Comparison of ENCODE assay signal across 27 cellular contexts in the genomic region with DNA sequence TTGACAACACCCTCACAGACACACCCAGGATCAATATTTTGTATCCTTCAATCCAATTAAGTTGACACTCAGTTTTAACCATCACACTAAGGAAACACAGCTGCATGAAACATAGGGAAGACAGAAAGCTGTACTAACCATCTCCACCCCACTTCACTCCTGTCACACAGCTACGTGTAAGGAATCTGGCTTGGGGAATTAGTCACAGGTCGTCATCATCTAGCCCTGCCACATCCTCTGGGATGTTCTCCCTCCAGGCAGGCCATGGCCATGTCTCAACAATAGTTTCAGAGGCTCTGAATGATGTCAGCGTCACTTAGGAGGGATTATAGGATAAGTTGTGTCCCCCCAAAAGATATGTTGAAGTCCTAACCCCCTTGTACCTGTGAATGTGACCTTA. TPM values are rescaled to one million over a fixed set of nuclear protein-coding genes. Genes with fewer than 3 reads are reported as not detected.
A peak's percentile ranks its signal among the peaks of the same experiment; 100 is the strongest.
DNase-seq lines count a peak whose midpoint lies in the region; ATAC-seq, FAIRE-seq and TF ChIP-seq lines count a peak whose summit lies in the region.
"Had no signal": no experiment of that assay in that cellular context is flagged by ENCODE, and none has a peak within 500 bp of the region (broad histone marks: within the 10 kb centered on the region; RNA-seq: fewer than 3 reads in every experiment).

No MANE protein-coding gene starts in this region.

- H3K27me3 ChIP-seq in IMR-90 (ENCODE audit: control insufficient read depth, insufficient read depth, low read length) (no peaks in the 10 kb centered on the region), astrocyte (ENCODE audit: insufficient read depth, low read length) (no peaks in the 10 kb centered on the region), Peyer's patch (no peaks in the 10 kb centered on the region)
- H3K27me3 ChIP-seq: SJSA1 had no signal

- no peaks in the 10 kb centered on the region for H3K36me3 Mint-ChIP-seq in astrocyte (ENCODE audit: low read depth, unreplicated experiment)
- H3K36me3 Mint-ChIP-seq: IgD-negative memory B cell, immature natural killer cell, natural killer cell had no signal

- H3K27me3 Mint-ChIP-seq in astrocyte (ENCODE audit: low read depth, unreplicated experiment): no peaks in the 10 kb centered on the region
- H3K27me3 Mint-ChIP-seq: IgD-negative memory B cell had no signal

- H2BK120ac ChIP-seq in IMR-90 (ENCODE audit: low read depth, low read length): peak overlapping the region; percentile 34; the same call in 1 of the 2 replicates

- H3K79me1 ChIP-seq in IMR-90 (ENCODE audit: low read depth in 1 of 2, low read length in 2 of 2): no peaks in the 10 kb centered on the region

- WGBS in IMR-90 (ENCODE audit: extremely low coverage in 2 of 2, insufficient read length in 1 of 2), 2 experiments: no CpG with 5 or more reads among the region's 3 CpGs

- H4K5ac ChIP-seq in IMR-90 (ENCODE audit: low read depth, low read length): no peak overlapping the region; the same call in 1 of the 2 replicates

- H3K27ac ChIP-seq in IMR-90 (ENCODE audit: insufficient read depth, low read length) (no peak overlapping the region), astrocyte (ENCODE audit: low read depth, low read length) (no peak overlapping the region), Peyer's patch (no peak overlapping the region)
- H3K27ac ChIP-seq: SJSA1 had no signal

- H3K9me1 ChIP-seq in IMR-90 (ENCODE audit: insufficient read depth, low read length): peaks cover 3% of the 10 kb centered on the region

- H2BK5ac ChIP-seq in IMR-90 (ENCODE audit: low read depth, low read length, poor library complexity, severe bottlenecking): peak overlapping the region; percentile 41

- H3K23ac ChIP-seq in IMR-90 (ENCODE audit: low read depth, low read length): 0 out of 2 replicates have a peak overlapping the region, but pooled peaks have one; percentile 51

- no peak overlapping the region for H4K91ac ChIP-seq in IMR-90 (ENCODE audit: insufficient read depth, low read depth, low read length)

- peak; percentile 75 for DNase-seq in EH (ENCODE audit: low read depth)
- DNase-seq in IMR-90: peak; percentile 53
- no peak for DNase-seq in astrocyte (ENCODE audit: low read depth)
- DNase-seq in iris pigment epithelial cell (ENCODE audit: low read depth): peak; percentile 39
- DNase-seq in activated CD8-positive, alpha-beta memory T cell treated with anti-CD3 and anti-CD28 coated beads for 24 hours: no peak
- no peak for DNase-seq in Peyer's patch
- DNase-seq: activated CD8-positive, alpha-beta T cell treated with anti-CD3 and anti-CD28 coated beads, Interleukin-2, amount 10 ng/mL, durations not matched to agents 7 days and 5 days; activated effector memory CD4-positive, alpha-beta T cell treated with anti-CD3 and anti-CD28 coated beads, Interleukin-2, amount 50 U/mL, for 16 hours; cerebellar nuclear complex; hippocampal formation; immature natural killer cell; left ventricle myocardium superior; midbrain; natural killer cell; NCI-H1417; NCI-H774; stimulated activated CD4-positive, alpha-beta T cell treated with anti-CD3 and anti-CD28 coated beads, Interleukin-12 subunit alpha, Interleukin-12 subunit beta, amount 100 ng/mL, for 4 hours; stimulated activated CD4-positive, alpha-beta T cell treated with anti-CD3 and anti-CD28 coated beads, Interleukin-4, amount 100 ng/mL, for 4 hours; stimulated activated naive CD8-positive, alpha-beta T cell treated with anti-CD3 and anti-CD28 coated beads, Interleukin-15, Interleukin-2, amounts not matched to agents 100 U/mL and 50 U/mL, for 24 hours had no signal

- CTCF ChIA-PET in IMR-90 (lab: Yijun Ruan, JAX): interaction anchor here (1.6 kb wide), 1 partner anchor 10 kb away, joined by 5 read pairs; a partner anchor contains a TSS

- no peaks in the 10 kb centered on the region for H3K79me2 ChIP-seq in astrocyte (ENCODE audit: insufficient read depth, low read length)

- H2BK20ac ChIP-seq in IMR-90 (ENCODE audit: low read depth, low read length): peak overlapping the region; percentile 84

- H4K20me1 ChIP-seq in IMR-90 (ENCODE audit: insufficient read depth, low read length) (no peaks in the 10 kb centered on the region), astrocyte (ENCODE audit: insufficient read depth, low read length) (no peaks in the 10 kb centered on the region)

- H3K4me3 ChIP-seq in IMR-90 (ENCODE audit: insufficient read depth, low read depth, low read length): no peak overlapping the region
- H3K4me3 ChIP-seq in astrocyte (ENCODE audit: insufficient read depth, low read depth, low read length): no peak overlapping the region
- no peak overlapping the region for H3K4me3 ChIP-seq in Peyer's patch
- H3K4me3 ChIP-seq: SJSA1 had no signal

- H3K9ac ChIP-seq in IMR-90 (ENCODE audit: low read depth, low read length) (no peak overlapping the region), astrocyte (ENCODE audit: low read length) (no peak overlapping the region)

- no peaks in the 10 kb centered on the region for H3K36me3 ChIP-seq in IMR-90 (ENCODE audit: control insufficient read depth, insufficient read depth, low read length)
- H3K36me3 ChIP-seq in astrocyte (ENCODE audit: insufficient read depth, low read length): no peaks in the 10 kb centered on the region
- H3K36me3 ChIP-seq in Peyer's patch: no peaks in the 10 kb centered on the region
- H3K36me3 ChIP-seq: SJSA1 had no signal

- BruUV-seq in IMR-90 (replicated peaks; lab: Mats Ljungman, UMichigan): no TSS peak

- peaks cover 6% of the 10 kb centered on the region for H3K9me3 Mint-ChIP-seq in astrocyte (ENCODE audit: unreplicated experiment)

- H4K8ac ChIP-seq in IMR-90 (ENCODE audit: low read depth in 2 of 2, low read length in 2 of 2): peak overlapping the region in 1 of 2 experiments; percentile 75; a peak in 2 of 4 replicates

- no peak overlapping the region for H3K18ac ChIP-seq in IMR-90 (ENCODE audit: low read depth, low read length)

- H3K4me1 Mint-ChIP-seq in astrocyte (ENCODE audit: low read depth, unreplicated experiment): peaks cover 7% of the 10 kb centered on the region
- H3K4me1 Mint-ChIP-seq: immature natural killer cell, natural killer cell had no signal

- TF ChIP-seq POLR2A in IMR-90 (IDR thresholded peaks at IDR 0.05; ENCODE audit: low read depth, low read length) (no peak), Peyer's patch (IDR thresholded peaks at IDR 0.05) (no peak)

- 0 out of 3 replicates have a peak overlapping the region, but pooled peaks have one; percentile 60 for H2BK15ac ChIP-seq in IMR-90 (ENCODE audit: low read depth, low read length)

- in situ Hi-C loops in IMR-90 (cut with MboI; ENCODE audit: low sequenced_read_pairs): no loop called here

- H3K9me3 ChIP-seq in IMR-90 (ENCODE audit: control insufficient read depth, insufficient read depth, low read length): no peaks in the 10 kb centered on the region
- H3K9me3 ChIP-seq in astrocyte (ENCODE audit: insufficient read depth, low read depth, low read length): no peaks in the 10 kb centered on the region
- no peaks in the 10 kb centered on the region for H3K9me3 ChIP-seq in Peyer's patch
- H3K9me3 ChIP-seq: SJSA1 had no signal

- peak overlapping the region; percentile 9 for H3K27ac Mint-ChIP-seq in astrocyte (ENCODE audit: unreplicated experiment)
- H3K27ac Mint-ChIP-seq: activated CD8-positive, alpha-beta T cell treated with anti-CD3 and anti-CD28 coated beads, Interleukin-2, amount 10 ng/mL, durations not matched to agents 7 days and 5 days; IgD-negative memory B cell; immature natural killer cell; natural killer cell had no signal

- no peak overlapping the region for H3K56ac ChIP-seq in IMR-90 (ENCODE audit: extremely low read depth, insufficient read depth, low read length)

- intact Hi-C loops in IMR-90 (cut with micrococcal nuclease): no loop called here

- no peak for TF ChIP-seq RAD21 in IMR-90 (IDR thresholded peaks at IDR 0.05; ENCODE audit: low read length)

- H2AK5ac ChIP-seq in IMR-90 (ENCODE audit: low read depth, low read length): no peak overlapping the region

- H2AFZ ChIP-seq in IMR-90 (replicated peaks; ENCODE audit: low read length, poor library complexity): peak overlapping the region; percentile 80
- peak overlapping the region; percentile 37 for H2AFZ ChIP-seq in astrocyte (ENCODE audit: low read depth, low read length)

- H3K4ac ChIP-seq in IMR-90 (ENCODE audit: low read depth, low read length): peak overlapping the region; percentile 47; the same call in 1 of the 2 replicates

- ATAC-seq in IMR-90 (ENCODE audit: low read depth): no peak
- ATAC-seq in GM18868 (IDR thresholded peaks at IDR 0.05; ENCODE audit: unreplicated experiment): no peak
- ATAC-seq in HG03378 (IDR thresholded peaks at IDR 0.05; ENCODE audit: unreplicated experiment): no peak
- ATAC-seq: activated CD8-positive, alpha-beta T cell treated with anti-CD3 and anti-CD28 coated beads, Interleukin-2, amount 10 ng/mL, durations not matched to agents 7 days and 5 days; left ventricle myocardium superior; natural killer cell; stimulated activated naive CD8-positive, alpha-beta T cell treated with anti-CD3 and anti-CD28 coated beads, Interleukin-15, Interleukin-2, amounts not matched to agents 100 U/mL and 50 U/mL, for 24 hours had no signal

- POLR2A ChIA-PET in IMR-90 (lab: Charles Lee; ENCODE audit: unreplicated experiment): no interaction called here

- no peak overlapping the region for H2AK9ac ChIP-seq in IMR-90 (replicated peaks; ENCODE audit: low read depth, low read length, poor library complexity)

- H3K4me1 ChIP-seq in IMR-90 (ENCODE audit: control insufficient read depth, insufficient read depth, low read length) (peaks cover 2% of the 10 kb centered on the region; the same call in 1 of the 2 replicates), astrocyte (ENCODE audit: insufficient read depth, low read length) (peaks cover 4% of the 10 kb centered on the region), Peyer's patch (no peaks in the 10 kb centered on the region)
- H3K4me1 ChIP-seq: SJSA1 had no signal

- dilution Hi-C loops in IMR-90 (cut with HindIII; ENCODE audit: low sequenced_read_pairs, unreplicated experiment): no loop called here

- FAIRE-seq in astrocyte (lab: Jason Lieb, UNC): peak; percentile 73
- FAIRE-seq: D721Med, endothelial cell of umbilical vein had no signal

- no peak overlapping the region; the same call in 1 of the 2 replicates for H3K14ac ChIP-seq in IMR-90 (replicated peaks; ENCODE audit: low read depth, low read length)

- H3K4me2 ChIP-seq in IMR-90 (ENCODE audit: low read depth, low read length) (no peak overlapping the region), astrocyte (ENCODE audit: low read length) (no peak overlapping the region)

- no peak overlapping the region for H3K4me3 Mint-ChIP-seq in astrocyte (ENCODE audit: unreplicated experiment)
- H3K4me3 Mint-ChIP-seq: activated CD8-positive, alpha-beta T cell treated with anti-CD3 and anti-CD28 coated beads, Interleukin-2, amount 10 ng/mL, durations not matched to agents 7 days and 5 days; IgD-negative memory B cell; immature natural killer cell; natural killer cell had no signal

- TF ChIP-seq CTCF in IMR-90 (conservative IDR thresholded peaks at IDR 0.05; ENCODE audit: low read depth, low read length) (no peak), astrocyte (IDR thresholded peaks at IDR 0.05; ENCODE audit: insufficient read depth, low read depth, low read length) (no peak), Peyer's patch (IDR thresholded peaks at IDR 0.05) (no peak)

RNA-seq across cellular contexts. Expression of a gene that starts 10.8 kb away (rescaled TPM):
- 97.1 and 116 TPM in 2 replicates for total RNA-seq in IMR-90 (2012; rRNA removed)
- 19.3 and 21.2 TPM in 2 replicates for polyA plus RNA-seq in IMR-90 (2012; rRNA removed)
- polyA plus RNA-seq in IMR-90 (2012; cell fraction: cytosol; rRNA removed): 9.7 and 16.1 TPM in 2 replicates
- 8.7 and 33.3 TPM in 2 replicates for polyA plus RNA-seq in IMR-90 (2012; cell fraction: nucleus; rRNA removed; ENCODE audit: low replicate concordance)
- 148 and 193 TPM in 2 replicates for total RNA-seq in astrocyte
- 100 to 1,000 TPM in 1 of 4 donors, 10 to 100 TPM in 3; 35.7 to 120 (median 56.4) TPM for total RNA-seq in Peyer's patch
- total RNA-seq: activated CD8-positive, alpha-beta T cell treated with anti-CD3 and anti-CD28 coated beads, Interleukin-2, amount 10 ng/mL, durations not matched to agents 7 days and 5 days; OCI-LY7; T-helper 1 cell treated with Interleukin-12 subunit alpha and Interleukin-12 subunit beta and Interleukin-4 antibody, amounts not matched to agents 30 ng/mL and 1 ng/mL, for 36 hours had no signal
- polyA plus RNA-seq: IgD-negative memory B cell had no signal

Comparison
In these comparisons a context has a peak if more than half of its experiments do, and no peak if none do; other contexts are left out.
1. DNase-seq: peak in EH (single experiment), IMR-90 (single experiment) and iris pigment epithelial cell (single experiment); none in astrocyte (single experiment), activated CD8-positive, alpha-beta memory T cell treated with anti-CD3 and anti-CD28 coated beads for 24 hours (single experiment) and Peyer's patch (0 of 3).